Comparison of ENCODE assay signal across 7 cellular contexts in genomic region chr7:17420308-17421015, GRCh38.
DNase-seq lines count a peak whose midpoint lies in the region; TF ChIP-seq lines count a peak whose summit lies in the region.
"Not testable (repeated sequence)": the region's sequence is repeated elsewhere in the genome, so short reads cannot be mapped to it uniquely, and the experiment has no call there.

No MANE protein-coding gene starts in this region.

- not testable (repeated sequence) for H3K9ac ChIP-seq in endodermal cell (ENCODE audit: extremely low read depth, low read length, poor library complexity, severe bottlenecking); neural progenitor cell

- CTCF ChIA-PET in HEK293 (lab: Yijun Ruan, JAX), result interaction anchor here (0.8 kb wide), 1 partner anchor 412 kb away, joined by 3 read pairs; no protein-coding TSS in a partner anchor

- not testable (repeated sequence) for H3K27ac ChIP-seq in HEK293 (ENCODE audit: extremely low read depth, low read depth, low read length); endodermal cell (ENCODE audit: low read depth, low read length); neural progenitor cell
- H3K27ac ChIP-seq in SJSA1, result 0 out of 2 replicates have a peak overlapping the region, but pooled peaks have one; percentile 41

- 88 to 89% methylated on average over 3 to 7 of the region's 7 CpGs for WGBS in endodermal cell (ENCODE audit: insufficient coverage in 1 of 2, insufficient read length in 1 of 2), 2 experiments

- not testable (repeated sequence) for H3F3A ChIP-seq in neural progenitor cell (ENCODE audit: low read depth)

- H3K4me1 Mint-ChIP-seq in endodermal cell, neural progenitor cell: not testable (repeated sequence)

- H3K36me3 ChIP-seq in HEK293 (ENCODE audit: control insufficient read depth in 2 of 2, insufficient read depth in 1 of 2, low read length in 2 of 2); SJSA1; endodermal cell (ENCODE audit: control insufficient read depth, insufficient read depth, low read length); neural progenitor cell: not testable (repeated sequence)

- not testable (repeated sequence) for H3K4me2 ChIP-seq in neural progenitor cell

- H3K36me3 Mint-ChIP-seq in endodermal cell (ENCODE audit: low read depth); neural progenitor cell: not testable (repeated sequence)

- not testable (repeated sequence) for H3K4me3 ChIP-seq in HEK293 (ENCODE audit: low read depth, low read length); SJSA1; endodermal cell (ENCODE audit: low read length); neural progenitor cell

- not testable (repeated sequence) for H3K27me3 ChIP-seq in SJSA1 (replicated peaks); endodermal cell (ENCODE audit: control insufficient read depth, insufficient read depth, low read length, poor library complexity, severe bottlenecking); neural progenitor cell

- not testable (repeated sequence) for H4K20me1 ChIP-seq in neural progenitor cell (ENCODE audit: low read depth)

- not testable (repeated sequence) for H3K27me3 Mint-ChIP-seq in endodermal cell (ENCODE audit: insufficient read depth); neural progenitor cell (ENCODE audit: insufficient read depth, low read depth)

- H2AFZ ChIP-seq in neural progenitor cell (replicated peaks), result not testable (repeated sequence)

- H3K79me2 ChIP-seq in neural progenitor cell (ENCODE audit: low read depth), result not testable (repeated sequence)

- not testable (repeated sequence) for TF ChIP-seq CTCF in HEK293 (tag by site-specific recombination; IDR thresholded peaks at IDR 0.05); endodermal cell (conservative IDR thresholded peaks at IDR 0.05); neural progenitor cell (IDR thresholded peaks at IDR 0.05)

- not testable (repeated sequence) for H3K9me3 ChIP-seq in HEK293 (ENCODE audit: control insufficient read depth, insufficient read depth, low read depth, low read length); SJSA1 (replicated peaks); endodermal cell (ENCODE audit: control insufficient read depth, low read length); neural progenitor cell (ENCODE audit: low read depth)

- not testable (repeated sequence) for H3K27ac Mint-ChIP-seq in endodermal cell, neural progenitor cell

- H3K4me1 ChIP-seq in HEK293 (ENCODE audit: control insufficient read depth, insufficient read depth, low read length); endodermal cell (ENCODE audit: control insufficient read depth, insufficient read depth, low read length); neural progenitor cell: not testable (repeated sequence)
- peaks cover 32% of the 10 kb centered on the region for H3K4me1 ChIP-seq in SJSA1 (replicated peaks)

- POLR2A ChIA-PET in HEK293 (lab: Yijun Ruan, JAX), result not testable (repeated sequence)

- not testable (repeated sequence) for H3K9me3 Mint-ChIP-seq in endodermal cell, neural progenitor cell

- H3K4me3 Mint-ChIP-seq in endodermal cell, neural progenitor cell: not testable (repeated sequence)

- peak; percentile 59 for DNase-seq in Daoy (ENCODE audit: low read depth)
- peak in 1 of 2 experiments; percentile 32 for DNase-seq in SJSA1 (ENCODE audit: low read depth in 1 of 2, low spot score in 2 of 2)
- DNase-seq in astrocyte of the hippocampus (ENCODE audit: low read depth, low spot score), result peak; percentile 49
- peak; percentile 60 for DNase-seq in endodermal cell
- peak; percentile 51 for DNase-seq in iris pigment epithelial cell (ENCODE audit: low read depth)
- peak; percentile 4 for DNase-seq in neural progenitor cell (ENCODE audit: low spot score)

TF ChIP-seq in HEK293, 187 proteins besides CTCF, POLR2A, EP300 and RAD21:
- TF ChIP-seq ZFHX2 (tag by site-specific recombination; conservative IDR thresholded peaks at IDR 0.05) (peak; percentile 37), EGR2 (tag by site-specific recombination; IDR thresholded peaks at IDR 0.05; ENCODE audit: low read depth) (peak; percentile 74)
TF ChIP-seq in HEK293: peak in this region for 2; not testable (repeated sequence) for 185.
